In the genomic region with DNA sequence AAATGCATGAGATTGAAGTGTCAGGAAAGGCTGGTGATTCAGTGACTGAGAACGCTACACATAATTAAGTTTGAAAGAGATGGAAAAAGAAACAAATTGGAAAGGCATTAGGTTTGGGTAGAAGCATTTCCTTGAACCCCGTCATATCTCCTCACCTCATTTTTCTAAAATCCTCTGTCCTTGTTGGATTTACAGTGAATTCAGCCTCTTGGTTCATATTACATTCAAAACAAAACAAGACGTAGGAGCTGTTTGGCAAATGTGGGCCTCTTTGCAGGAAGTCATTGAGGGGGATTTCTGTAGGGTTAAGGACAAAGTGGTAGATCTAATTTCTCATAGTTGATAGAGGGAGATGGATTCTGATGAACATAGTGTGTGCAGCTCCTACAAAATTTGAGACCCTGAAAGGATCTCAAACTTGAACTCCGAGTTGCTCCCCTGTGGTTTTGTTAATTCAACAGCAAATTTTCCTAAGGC, we compare ENCODE assay signal across 9 cellular contexts. TPM values are rescaled to one million over a fixed set of nuclear protein-coding genes. Genes with fewer than 3 reads are reported as not detected.
A peak's percentile ranks its signal among the peaks of the same experiment; 100 is the strongest.
DNase-seq lines count a peak whose midpoint lies in the region; ATAC-seq and TF ChIP-seq lines count a peak whose summit lies in the region.
"Had no signal": no experiment of that assay in that cellular context is flagged by ENCODE, and none has a peak within 500 bp of the region (broad histone marks: within the 10 kb centered on the region; RNA-seq: fewer than 3 reads in every experiment).

No MANE protein-coding gene starts in this region.

- H3K36me3 ChIP-seq in naive thymus-derived CD4-positive, alpha-beta T cell (ENCODE audit: control insufficient read depth in 2 of 3, insufficient read depth in 3 of 3, low read length in 3 of 3) = no peaks in the 10 kb centered on the region

- no peaks in the 10 kb centered on the region for H3K9me3 ChIP-seq in naive thymus-derived CD4-positive, alpha-beta T cell (ENCODE audit: control insufficient read depth in 2 of 3, low read length in 3 of 3)

- intact Hi-C loops in Calu3 (cut with micrococcal nuclease; ENCODE audit: unreplicated experiment) = loop anchor here (1.0 to 2.0 kb wide), 3 partner anchors 55 to 183 kb away; no protein-coding TSS in a partner anchor
- intact Hi-C loops in activated T-helper 2 cell treated with anti-CD3 and anti-CD28 coated beads, Interferon-gamma antibody, Interleukin-2, Interleukin-4, amounts not matched to agents 10 μg/mL and 5 μg/mL and 100 μg/mL, durations not matched to agents 14 hours and 24 hours and 36 hours (cut with micrococcal nuclease) = no loop called here
- intact Hi-C loops in naive thymus-derived CD4-positive, alpha-beta T cell (cut with micrococcal nuclease) = loop anchor here in 1 of 2 donors (10.0 kb wide), 1 partner anchor 185 kb away; no protein-coding TSS in a partner anchor

- CTCF ChIA-PET in Calu3 (lab: Charles Lee) = no interaction called here
- CTCF ChIA-PET in naive thymus-derived CD4-positive, alpha-beta T cell (lab: Charles Lee) = no interaction called here

- ATAC-seq in GM21723 (IDR thresholded peaks at IDR 0.05; ENCODE audit: unreplicated experiment) = peak; percentile 28
- no peak for ATAC-seq in naive thymus-derived CD4-positive, alpha-beta T cell

- no peak overlapping the region for H3K27ac ChIP-seq in naive thymus-derived CD4-positive, alpha-beta T cell (ENCODE audit: low read depth, low read length)

- POLR2A ChIA-PET in naive thymus-derived CD4-positive, alpha-beta T cell (lab: Charles Lee) = interaction anchor here (1.6 kb wide), 1 partner anchor 9 kb away, joined by 3 read pairs; no protein-coding TSS in a partner anchor

- no peaks in the 10 kb centered on the region for H3K27me3 ChIP-seq in naive thymus-derived CD4-positive, alpha-beta T cell (ENCODE audit: control insufficient read depth in 2 of 2, insufficient read depth in 2 of 2, low read length in 2 of 2)

- peaks cover 52% of the 10 kb centered on the region for H3K4me1 Mint-ChIP-seq in Calu3 (ENCODE audit: low read depth, unreplicated experiment)
- H3K4me1 Mint-ChIP-seq in activated T-helper 2 cell treated with anti-CD3 and anti-CD28 coated beads, Interferon-gamma antibody, Interleukin-2, Interleukin-4, amounts not matched to agents 10 μg/mL and 5 μg/mL and 100 μg/mL, durations not matched to agents 14 hours and 24 hours and 36 hours (ENCODE audit: low read depth) = peaks cover 23% of the 10 kb centered on the region
- H3K4me1 Mint-ChIP-seq in naive thymus-derived CD4-positive, alpha-beta T cell = peaks cover 10 to 30% (median 26%) of the 10 kb centered on the region in 7 donors

- peaks cover 20% of the 10 kb centered on the region for H3K36me3 Mint-ChIP-seq in Calu3 (ENCODE audit: insufficient read depth, unreplicated experiment)
- peaks cover 3% of the 10 kb centered on the region for H3K36me3 Mint-ChIP-seq in activated T-helper 2 cell treated with anti-CD3 and anti-CD28 coated beads, Interferon-gamma antibody, Interleukin-2, Interleukin-4, amounts not matched to agents 10 μg/mL and 5 μg/mL and 100 μg/mL, durations not matched to agents 14 hours and 24 hours and 36 hours (ENCODE audit: low read depth)
- H3K36me3 Mint-ChIP-seq in naive thymus-derived CD4-positive, alpha-beta T cell = peaks cover 0 to 17% (median 9%) of the 10 kb centered on the region in 5 donors

- no peak for TF ChIP-seq CTCF in Calu3 (IDR thresholded peaks at IDR 0.05; ENCODE audit: unreplicated experiment)

- H3K4me3 ChIP-seq in naive thymus-derived CD4-positive, alpha-beta T cell (ENCODE audit: low read length) = no peak overlapping the region

- peaks cover 0 to 8% of the 10 kb centered on the region in 2 donors for H3K4me1 ChIP-seq in naive thymus-derived CD4-positive, alpha-beta T cell (ENCODE audit: control insufficient read depth in 2 of 2, insufficient read depth in 2 of 2, low read length in 2 of 2)

- H3K4me3 Mint-ChIP-seq in Calu3 (ENCODE audit: low read depth, unreplicated experiment) = peak overlapping the region; percentile 73
- peak overlapping the region; percentile 20 for H3K4me3 Mint-ChIP-seq in activated T-helper 2 cell treated with anti-CD3 and anti-CD28 coated beads, Interferon-gamma antibody, Interleukin-2, Interleukin-4, amounts not matched to agents 10 μg/mL and 5 μg/mL and 100 μg/mL, durations not matched to agents 14 hours and 24 hours and 36 hours (ENCODE audit: low read depth)
- H3K4me3 Mint-ChIP-seq in naive thymus-derived CD4-positive, alpha-beta T cell = peak overlapping the region; percentile 19 to 78 (median 68)

- no peaks in the 10 kb centered on the region for H3K27me3 Mint-ChIP-seq in Calu3 (ENCODE audit: unreplicated experiment)
- H3K27me3 Mint-ChIP-seq in activated T-helper 2 cell treated with anti-CD3 and anti-CD28 coated beads, Interferon-gamma antibody, Interleukin-2, Interleukin-4, amounts not matched to agents 10 μg/mL and 5 μg/mL and 100 μg/mL, durations not matched to agents 14 hours and 24 hours and 36 hours (ENCODE audit: low read depth) = peaks cover 10% of the 10 kb centered on the region
- H3K27me3 Mint-ChIP-seq in naive thymus-derived CD4-positive, alpha-beta T cell = peaks cover 0 to 16% (median 5%) of the 10 kb centered on the region in 5 donors

- BruUV-seq in Calu3 (replicated peaks; lab: Mats Ljungman, UMichigan) = no TSS peak

- no peak for DNase-seq in Calu3
- DNase-seq in activated T-helper 2 cell treated with anti-CD3 and anti-CD28 coated beads, Interferon-gamma antibody, Interleukin-2, Interleukin-4, amounts not matched to agents 10 μg/mL and 5 μg/mL and 100 μg/mL, durations not matched to agents 14 hours and 24 hours and 36 hours (ENCODE audit: low spot score) = no peak
- DNase-seq in naive thymus-derived CD4-positive, alpha-beta T cell = peak in 2 of 9 donors; percentile 14 to 21
- no peak for DNase-seq in NCI-H146 (lab: John Stamatoyannopoulos, UW)
- DNase-seq in NCI-H2029 treated with DMSO at 0.1 percent for 48 hours (lab: John Stamatoyannopoulos, UW) = no peak
- no peak for DNase-seq in GF-D8 (lab: John Stamatoyannopoulos, UW)
- no peak for DNase-seq in NCI-H1092 treated with DMSO at 0.1 percent for 48 hours (lab: John Stamatoyannopoulos, UW)
- DNase-seq: NCI-H2171 treated with DMSO at 0.1 percent for 48 hours had no signal

- H3K9me3 Mint-ChIP-seq in Calu3 (ENCODE audit: low read depth, unreplicated experiment) = peaks cover 10% of the 10 kb centered on the region
- H3K9me3 Mint-ChIP-seq in activated T-helper 2 cell treated with anti-CD3 and anti-CD28 coated beads, Interferon-gamma antibody, Interleukin-2, Interleukin-4, amounts not matched to agents 10 μg/mL and 5 μg/mL and 100 μg/mL, durations not matched to agents 14 hours and 24 hours and 36 hours = peaks cover 20% of the 10 kb centered on the region
- peaks cover 2 to 21% (median 11%) of the 10 kb centered on the region in 11 donors for H3K9me3 Mint-ChIP-seq in naive thymus-derived CD4-positive, alpha-beta T cell

- H3K27ac Mint-ChIP-seq in Calu3 (ENCODE audit: unreplicated experiment) = peak overlapping the region; percentile 99
- peak overlapping the region; percentile 61 for H3K27ac Mint-ChIP-seq in activated T-helper 2 cell treated with anti-CD3 and anti-CD28 coated beads, Interferon-gamma antibody, Interleukin-2, Interleukin-4, amounts not matched to agents 10 μg/mL and 5 μg/mL and 100 μg/mL, durations not matched to agents 14 hours and 24 hours and 36 hours
- peak overlapping the region in 8 of 9 donors; percentile 67 to 90 (median 83) for H3K27ac Mint-ChIP-seq in naive thymus-derived CD4-positive, alpha-beta T cell

RNA-seq across cellular contexts. Expression of a gene that starts 0.6 kb away (rescaled TPM):
- total RNA-seq in Calu3 (2022) = 31.2 and 33.0 TPM in 2 replicates
- 1.7 and 2.0 TPM in 2 replicates for total RNA-seq in activated T-helper 2 cell treated with anti-CD3 and anti-CD28 coated beads, Interferon-gamma antibody, Interleukin-2, Interleukin-4, amounts not matched to agents 10 μg/mL and 5 μg/mL and 100 μg/mL, durations not matched to agents 14 hours and 24 hours and 36 hours
- 10 to 100 TPM in 1 of 5 experiments, 1 to 10 TPM in 4; 2.6 to 70.9 (median 6.7) TPM for total RNA-seq in naive thymus-derived CD4-positive, alpha-beta T cell
- 1 to 10 TPM; 1.9 to 2.9 TPM for polyA plus RNA-seq in naive thymus-derived CD4-positive, alpha-beta T cell

RNA-seq across cellular contexts. Expression of a gene that starts 51.9 kb away (rescaled TPM):
- total RNA-seq in Calu3 (2022) = 30.9 and 33.4 TPM in 2 replicates
- total RNA-seq in activated T-helper 2 cell treated with anti-CD3 and anti-CD28 coated beads, Interferon-gamma antibody, Interleukin-2, Interleukin-4, amounts not matched to agents 10 μg/mL and 5 μg/mL and 100 μg/mL, durations not matched to agents 14 hours and 24 hours and 36 hours = 27.6 and 27.7 TPM in 2 replicates
- 10 to 100 TPM; 27.3 to 44.0 (median 37.3) TPM for total RNA-seq in naive thymus-derived CD4-positive, alpha-beta T cell
- 1 to 10 TPM; 4.6 to 8.5 TPM for polyA plus RNA-seq in naive thymus-derived CD4-positive, alpha-beta T cell

Comparison
In these comparisons a context has a peak if more than half of its experiments do, and no peak if none do; other contexts are left out.
1. H3K4me3 Mint-ChIP-seq: peak in every context shown above with its lines; median percentile 73 in Calu3; 68 in naive thymus-derived CD4-positive, alpha-beta T cell; 20 in activated T-helper 2 cell treated with anti-CD3 and anti-CD28 coated beads, Interferon-gamma antibody, Interleukin-2, Interleukin-4, amounts not matched to agents 10 μg/mL and 5 μg/mL and 100 μg/mL, durations not matched to agents 14 hours and 24 hours and 36 hours.